In genomic region chr1:189597083-189597482, GRCh38 we compare ENCODE assay signal across 16 cellular contexts.
DNase-seq lines count a peak whose midpoint lies in the region; FAIRE-seq and TF ChIP-seq lines count a peak whose summit lies in the region.
"Had no signal": no experiment of that assay in that cellular context is flagged by ENCODE, and none has a peak within 500 bp of the region (broad histone marks: within the 10 kb centered on the region; RNA-seq: fewer than 3 reads in every experiment).

No MANE protein-coding gene starts in this region.

- peak; percentile 96 for DNase-seq in DMS53 (lab: John Stamatoyannopoulos, UW)
- DNase-seq in NCI-H1436 treated with DMSO at 0.1 percent for 48 hours (lab: John Stamatoyannopoulos, UW), result peak; percentile 9
- DNase-seq in NCI-H510A (lab: John Stamatoyannopoulos, UW), result peak; percentile 55
- peak; percentile 73 for DNase-seq in bronchial epithelial cell (ENCODE audit: low read depth)
- DNase-seq in stimulated activated CD4-positive, alpha-beta T cell treated with anti-CD3 and anti-CD28 coated beads, Interleukin-15, amount 100 ng/mL, for 24 hours, result no peak
- DNase-seq in stimulated activated CD4-positive, alpha-beta T cell treated with anti-CD3 and anti-CD28 coated beads, Interleukin-2, amount 100 ng/mL, for 48 hours, result no peak
- DNase-seq in NCI-H524 (lab: John Stamatoyannopoulos, UW), result no peak
- no peak for DNase-seq in activated T-cell treated with anti-CD3 and anti-CD28 coated beads for 4 hours
- DNase-seq: activated CD4-positive, CD25-positive, alpha-beta regulatory T cell; Caco-2; midbrain; NCI-H526 treated with DMSO at 0.1 percent for 48 hours; retina had no signal

- no peak overlapping the region for H3K4me3 ChIP-seq in bronchial epithelial cell (ENCODE audit: low read depth, low read length)
- H3K4me3 ChIP-seq: hepatocyte, neural progenitor cell had no signal

- no peak for FAIRE-seq in bronchial epithelial cell (lab: Jason Lieb, UNC)
- FAIRE-seq: H54 had no signal

- no peaks in the 10 kb centered on the region for H3K36me3 ChIP-seq in bronchial epithelial cell (ENCODE audit: control insufficient read depth, insufficient read depth, low read length)
- H3K36me3 ChIP-seq: neural progenitor cell had no signal

- no peaks in the 10 kb centered on the region for H3K27me3 ChIP-seq in bronchial epithelial cell (ENCODE audit: control insufficient read depth, insufficient read depth, low read length)
- H3K27me3 ChIP-seq: hepatocyte, neural progenitor cell had no signal

- TF ChIP-seq CTCF in bronchial epithelial cell (IDR thresholded peaks at IDR 0.05; ENCODE audit: insufficient read depth, low read length, severe bottlenecking), result no peak

Comparison
In these comparisons a context has a peak if more than half of its experiments do, and no peak if none do; other contexts are left out.
1. DNase-seq: peak in DMS53 (single experiment), NCI-H1436 treated with DMSO at 0.1 percent for 48 hours (single experiment), NCI-H510A (single experiment) and bronchial epithelial cell (single experiment); none in stimulated activated CD4-positive, alpha-beta T cell treated with anti-CD3 and anti-CD28 coated beads, Interleukin-15, amount 100 ng/mL, for 24 hours (single experiment), stimulated activated CD4-positive, alpha-beta T cell treated with anti-CD3 and anti-CD28 coated beads, Interleukin-2, amount 100 ng/mL, for 48 hours (0 of 2), NCI-H524 (0 of 2) and activated T-cell treated with anti-CD3 and anti-CD28 coated beads for 4 hours (single experiment).